In the genomic region with DNA sequence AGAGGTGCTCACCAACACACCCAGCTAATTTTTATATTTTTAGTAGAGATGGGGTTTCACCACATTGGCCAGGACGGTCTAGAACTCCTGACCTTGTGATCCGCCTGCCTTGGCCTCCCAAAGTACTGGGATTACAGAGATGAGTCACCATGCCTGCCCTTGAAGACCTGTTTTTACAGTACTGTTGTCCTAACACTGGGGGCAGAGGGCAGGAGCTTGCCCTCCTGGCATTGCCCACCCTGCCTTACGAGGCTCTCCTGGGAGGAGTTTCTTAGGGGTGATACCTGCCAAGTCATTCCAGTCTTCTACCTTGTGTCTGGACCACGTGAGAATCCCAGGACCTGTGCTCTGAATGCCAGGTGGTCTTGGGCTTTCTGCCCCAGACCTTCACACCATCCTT, we compare ENCODE assay signal across 1 cellular context.
TF ChIP-seq lines count a peak whose summit lies in the region.

No MANE protein-coding gene starts in this region.

TF ChIP-seq in A549, 52 proteins besides CTCF, POLR2A, EP300 and RAD21 (continued from another document):
- TF ChIP-seq, protein P1, sequence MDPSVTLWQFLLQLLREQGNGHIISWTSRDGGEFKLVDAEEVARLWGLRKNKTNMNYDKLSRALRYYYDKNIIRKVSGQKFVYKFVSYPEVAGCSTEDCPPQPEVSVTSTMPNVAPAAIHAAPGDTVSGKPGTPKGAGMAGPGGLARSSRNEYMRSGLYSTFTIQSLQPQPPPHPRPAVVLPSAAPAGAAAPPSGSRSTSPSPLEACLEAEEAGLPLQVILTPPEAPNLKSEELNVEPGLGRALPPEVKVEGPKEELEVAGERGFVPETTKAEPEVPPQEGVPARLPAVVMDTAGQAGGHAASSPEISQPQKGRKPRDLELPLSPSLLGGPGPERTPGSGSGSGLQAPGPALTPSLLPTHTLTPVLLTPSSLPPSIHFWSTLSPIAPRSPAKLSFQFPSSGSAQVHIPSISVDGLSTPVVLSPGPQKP (IDR thresholded peaks at IDR 0.05; ENCODE audit: low read depth, low read length), result no peak
